1 cellular context compared by ENCODE assay signal in the genomic region with DNA sequence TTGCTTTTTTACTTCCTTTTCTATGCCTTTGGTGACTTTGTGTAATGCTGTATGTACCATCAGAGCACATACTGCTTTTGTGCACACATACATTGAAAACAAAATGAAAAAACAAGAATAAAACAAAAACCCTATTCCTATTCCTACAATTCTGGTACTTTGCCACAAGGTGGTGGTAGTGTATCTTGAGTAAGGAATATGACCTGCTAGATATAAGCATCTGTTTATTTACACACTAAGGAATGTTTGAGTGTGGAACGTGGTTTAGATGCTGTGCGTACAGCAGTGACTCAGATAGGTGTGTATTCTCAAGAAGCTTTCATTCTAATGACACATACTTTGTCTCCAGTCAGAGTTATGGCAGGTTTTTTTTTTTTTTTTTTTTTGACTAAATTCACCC.
A peak's percentile ranks its signal among the peaks of the same experiment; 100 is the strongest.
TF ChIP-seq lines count a peak whose summit lies in the region.

No MANE protein-coding gene starts in this region.

TF ChIP-seq in H1, 55 proteins besides CTCF, POLR2A, EP300 and RAD21:
- TF ChIP-seq JUND (IDR thresholded peaks at IDR 0.05; ENCODE audit: low read length) (0 out of 2 replicates have a peak, but pooled peaks have one; percentile 7), CHD1 (IDR thresholded peaks at IDR 0.05; ENCODE audit: low read depth, low read length) (no peak)
- TF ChIP-seq, protein P1, sequence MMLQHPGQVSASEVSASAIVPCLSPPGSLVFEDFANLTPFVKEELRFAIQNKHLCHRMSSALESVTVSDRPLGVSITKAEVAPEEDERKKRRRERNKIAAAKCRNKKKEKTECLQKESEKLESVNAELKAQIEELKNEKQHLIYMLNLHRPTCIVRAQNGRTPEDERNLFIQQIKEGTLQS (IDR thresholded peaks at IDR 0.05; ENCODE audit: insufficient read depth, low read depth, low read length) = no peak
